Comparison of ENCODE assay signal across 27 cellular contexts in the genomic region with DNA sequence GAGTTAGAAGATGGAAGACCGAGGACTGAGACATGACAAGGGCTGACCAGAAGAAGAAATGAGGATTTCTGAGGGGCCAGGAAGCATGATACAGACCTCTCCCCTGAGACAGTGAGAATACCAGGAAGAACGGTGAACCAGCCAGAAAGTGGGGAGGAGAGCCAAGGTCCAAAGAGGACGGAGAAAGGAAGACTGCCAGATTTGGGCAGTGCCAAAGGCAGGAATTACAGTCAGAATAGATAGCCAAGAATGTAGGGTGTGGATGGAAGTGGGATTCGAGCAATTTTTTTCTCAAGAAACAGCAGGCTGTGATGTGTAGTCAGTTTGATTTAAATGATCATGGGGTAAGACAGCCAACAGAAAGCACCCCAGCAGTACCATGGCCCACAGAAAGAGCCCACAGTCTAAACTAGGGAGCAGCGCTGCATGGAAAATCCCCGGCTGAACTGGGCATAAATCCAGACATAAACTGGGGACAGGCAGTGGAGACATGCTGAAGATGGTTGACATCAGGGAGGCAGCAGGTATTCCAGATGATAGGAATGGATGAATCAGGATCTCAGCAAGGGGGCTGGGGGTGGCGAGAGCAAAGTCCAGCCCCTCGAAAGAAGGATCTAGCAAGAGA.
A peak's percentile ranks its signal among the peaks of the same experiment; 100 is the strongest.
DNase-seq lines count a peak whose midpoint lies in the region; ATAC-seq, FAIRE-seq and TF ChIP-seq lines count a peak whose summit lies in the region.
"Had no signal": no experiment of that assay in that cellular context is flagged by ENCODE, and none has a peak within 500 bp of the region (broad histone marks: within the 10 kb centered on the region; RNA-seq: fewer than 3 reads in every experiment).

No MANE protein-coding gene starts in this region.

- no peak overlapping the region for H3K4me3 Mint-ChIP-seq in chondrocyte (ENCODE audit: unreplicated experiment)
- H3K4me3 Mint-ChIP-seq: B cell; CD4-positive, CD25-positive, alpha-beta regulatory T cell; CD8-positive, alpha-beta memory T cell; HFFc6; IgD-negative memory B cell had no signal

- H2BK12ac ChIP-seq in trophoblast cell (ENCODE audit: low read length): no peak overlapping the region

- H3K4me2 ChIP-seq in HepG2 (ENCODE audit: low read depth, low read length): no peak overlapping the region; the same call in 1 of the 2 replicates
- no peak overlapping the region for H3K4me2 ChIP-seq in trophoblast cell (ENCODE audit: low read length)

- H3K27ac ChIP-seq in liver (ENCODE audit: low read depth in 1 of 2, low read length in 2 of 2) (peak overlapping the region; percentile 1 to 2), HepG2 (ENCODE audit: extremely low read length, insufficient read depth, low read length) (no peak overlapping the region), right lobe of liver (no peak overlapping the region), trophoblast cell (ENCODE audit: low read depth, low read length) (no peak overlapping the region), kidney (ENCODE audit: low read depth in 2 of 2, low read length in 2 of 2) (no peak overlapping the region)

- no peak; the same call in 2 of the 3 replicates for ATAC-seq in HepG2
- peak; percentile 93 to 97 (median 94) for ATAC-seq in right lobe of liver
- ATAC-seq: HCT116 had no signal

- no peaks in the 10 kb centered on the region for H3K79me1 ChIP-seq in trophoblast cell (ENCODE audit: low read length)

- H3K36me3 ChIP-seq in liver (ENCODE audit: control insufficient read depth in 4 of 4, insufficient read depth in 3 of 4, low read depth in 1 of 4, low read length in 3 of 4) (no peaks in the 10 kb centered on the region), HepG2 (replicated peaks in 1 of 2; ENCODE audit: control insufficient read depth in 1 of 2, insufficient read depth in 2 of 2, low read length in 2 of 2) (no peaks in the 10 kb centered on the region), right lobe of liver (no peaks in the 10 kb centered on the region), trophoblast cell (ENCODE audit: control insufficient read depth in 1 of 2, insufficient read depth in 2 of 2, low read length in 2 of 2) (no peaks in the 10 kb centered on the region), kidney (ENCODE audit: control insufficient read depth in 1 of 2, insufficient read depth in 2 of 2, low read length in 2 of 2) (no peaks in the 10 kb centered on the region)

- no peaks in the 10 kb centered on the region for H3K9me3 Mint-ChIP-seq in chondrocyte (ENCODE audit: low read depth)

- in situ Hi-C loops in HepG2 (cut with HindIII; ENCODE audit: extremely low pct_ligation_motif_present, low pct_unique_long_range_greater_than_20kb): no loop called here

- FAIRE-seq in HepG2 (lab: Jason Lieb, UNC) (no peak), kidney (lab: Jason Lieb, UNC) (no peak)
- FAIRE-seq: G401.6, GM12891, GM18507, HTR-8/SVneo had no signal

- CTCF ChIA-PET in HepG2 (lab: Yijun Ruan, JAX; ENCODE audit: low intra/inter-chr PET ratio, low total read pairs): no interaction called here

- H3K18ac ChIP-seq in trophoblast cell (ENCODE audit: low read length): no peak overlapping the region

- H4K12ac ChIP-seq in trophoblast cell (ENCODE audit: low read depth, low read length): no peak overlapping the region

- peaks cover 1% of the 10 kb centered on the region for H3K27me3 Mint-ChIP-seq in chondrocyte (ENCODE audit: low read depth)

- no peak overlapping the region for H3K4ac ChIP-seq in trophoblast cell (ENCODE audit: low read depth, low read length)

- no peaks in the 10 kb centered on the region for H3K79me2 ChIP-seq in HepG2 (ENCODE audit: insufficient read depth, low read length)
- no peaks in the 10 kb centered on the region for H3K79me2 ChIP-seq in trophoblast cell (ENCODE audit: control insufficient read depth, insufficient read depth, low read length, poor library complexity)

- H3K9ac ChIP-seq in liver (ENCODE audit: low read depth in 1 of 2, low read length in 2 of 2) (no peak overlapping the region), HepG2 (ENCODE audit: insufficient read depth, low read depth, low read length) (no peak overlapping the region), trophoblast cell (ENCODE audit: low read length) (no peak overlapping the region), kidney (ENCODE audit: low read length in 2 of 2) (no peak overlapping the region)

- H3K23ac ChIP-seq in trophoblast cell (ENCODE audit: low read length): no peak overlapping the region

- TF ChIP-seq RAD21 in liver (IDR thresholded peaks at IDR 0.05): peak in 1 of 2 donors; percentile 3
- no peak for TF ChIP-seq RAD21 in HepG2 (CRISPR knock-in tag; IDR thresholded peaks at IDR 0.05)

- H3K4me1 Mint-ChIP-seq in chondrocyte (ENCODE audit: low read depth): peaks cover 6% of the 10 kb centered on the region
- H3K4me1 Mint-ChIP-seq: B cell; CD4-positive, CD25-positive, alpha-beta regulatory T cell; CD8-positive, alpha-beta memory T cell; IgD-negative memory B cell had no signal

- H3K27me3 ChIP-seq in liver (ENCODE audit: control insufficient read depth in 4 of 4, insufficient read depth in 4 of 4, low read length in 3 of 4) (no peaks in the 10 kb centered on the region), HepG2 (ENCODE audit: control insufficient read depth in 1 of 2, insufficient read depth in 2 of 2, low read length in 2 of 2) (no peaks in the 10 kb centered on the region), right lobe of liver (no peaks in the 10 kb centered on the region), trophoblast cell (ENCODE audit: insufficient read depth, low read length) (no peaks in the 10 kb centered on the region)

- no peaks in the 10 kb centered on the region for H3K36me3 Mint-ChIP-seq in chondrocyte (ENCODE audit: low read depth)
- H3K36me3 Mint-ChIP-seq: CD4-positive, CD25-positive, alpha-beta regulatory T cell; IgD-negative memory B cell had no signal

- POLR2A ChIA-PET in HepG2 (lab: Yijun Ruan, JAX): no interaction called here

- no peak overlapping the region for H4K8ac ChIP-seq in trophoblast cell (ENCODE audit: low read depth, low read length)

- TF ChIP-seq CTCF in liver (IDR thresholded peaks at IDR 0.05; ENCODE audit: low read depth, low read length, missing input control) (no peak), HepG2 (CRISPR knock-in tag; IDR thresholded peaks at IDR 0.05) (no peak), right lobe of liver (IDR thresholded peaks at IDR 0.05) (no peak), chondrocyte (IDR thresholded peaks at IDR 0.05) (no peak), kidney (IDR thresholded peaks at IDR 0.05; ENCODE audit: borderline replicate concordance, extremely low read depth, insufficient read depth) (no peak)

- no peak overlapping the region for H4K91ac ChIP-seq in trophoblast cell (ENCODE audit: low read depth, low read length)

- TF ChIP-seq POLR2A in HepG2 (IDR thresholded peaks at IDR 0.05; ENCODE audit: insufficient read depth in 1 of 2, low read depth in 2 of 2, low read length in 2 of 2) (no peak), right lobe of liver (IDR thresholded peaks at IDR 0.05) (no peak)

- H4K20me1 ChIP-seq in HepG2 (ENCODE audit: insufficient read depth, low read length): no peaks in the 10 kb centered on the region

- H3K14ac ChIP-seq in trophoblast cell (ENCODE audit: low read length): no peak overlapping the region

- no peak overlapping the region for H3K27ac Mint-ChIP-seq in chondrocyte (ENCODE audit: unreplicated experiment)
- H3K27ac Mint-ChIP-seq: B cell; CD4-positive, CD25-positive, alpha-beta regulatory T cell; CD8-positive, alpha-beta memory T cell; HFFc6; IgD-negative memory B cell had no signal

- no peak overlapping the region for H2AK5ac ChIP-seq in trophoblast cell (ENCODE audit: low read length)

- 49% methylated on average over 8 of the region's 8 CpGs for WGBS in liver
- WGBS in HepG2 (ENCODE audit: low lambda C conversion rate): 11% methylated on average over 8 of the region's 8 CpGs
- WGBS in right lobe of liver (ENCODE audit: insufficient coverage, low coverage, low lambda C conversion rate, missing lambda C conversion rate): 33% methylated on average over 7 of the region's 8 CpGs
- WGBS in trophoblast cell (ENCODE audit: extremely low coverage, insufficient coverage, insufficient read length): no CpG with 5 or more reads among the region's 8 CpGs

- DNase-seq in HepG2 (ENCODE audit: low spot score) (no peak), NCI-H446 (lab: John Stamatoyannopoulos, UW) (peak; percentile 10 to 51), right lobe of liver (peak in 2 of 3 donors; percentile 61 to 72), trophoblast cell (no peak), epidermal melanocyte (ENCODE audit: insufficient read length, low spot score) (no peak), chondrocyte (ENCODE audit: low spot score) (no peak), kidney (no peak)
- DNase-seq: 8988T; C1 segment of cervical spinal cord; CD4-positive, CD25-positive, alpha-beta regulatory T cell; CD8-positive, alpha-beta memory T cell; COR-L47; DMS 273 treated with DMSO at 0.1 percent for 48 hours; DMS53; DND-41; EL; GOT3; H7; HFFc6 had no signal

- no peak overlapping the region for H2BK5ac ChIP-seq in trophoblast cell (ENCODE audit: low read depth, low read length, poor library complexity)

- H3K4me1 ChIP-seq in liver (ENCODE audit: control insufficient read depth in 4 of 4, insufficient read depth in 4 of 4, low read length in 3 of 4) (peaks cover 3 to 20% (median 17%) of the 10 kb centered on the region in 4 donors), HepG2 (ENCODE audit: insufficient read depth, low read length) (0 out of 2 replicates have a peak, but pooled peaks cover 9% of the 10 kb centered on the region), right lobe of liver (peaks cover 0 to 17% (median 6%) of the 10 kb centered on the region in 4 donors), trophoblast cell (ENCODE audit: control insufficient read depth in 1 of 2, insufficient read depth in 2 of 2, low read length in 2 of 2) (peaks cover 0 to 7% of the 10 kb centered on the region in 2 experiments), kidney (ENCODE audit: control insufficient read depth in 1 of 2, insufficient read depth in 1 of 2, low read depth in 1 of 2, low read length in 2 of 2) (no peaks in the 10 kb centered on the region)

- H3K9me3 ChIP-seq in liver (ENCODE audit: control insufficient read depth in 4 of 4, low read length in 3 of 4): no peaks in the 10 kb centered on the region
- no peaks in the 10 kb centered on the region for H3K9me3 ChIP-seq in HepG2 (ENCODE audit: low read length)
- no peaks in the 10 kb centered on the region for H3K9me3 ChIP-seq in right lobe of liver
- peaks cover 2% of the 10 kb centered on the region for H3K9me3 ChIP-seq in trophoblast cell (ENCODE audit: insufficient read depth, low read depth, low read length)
- H3K9me3 ChIP-seq in kidney (ENCODE audit: control insufficient read depth in 1 of 2, low read length in 2 of 2): no peaks in the 10 kb centered on the region

- peak overlapping the region; percentile 12 for H2BK120ac ChIP-seq in trophoblast cell (ENCODE audit: insufficient read depth, low read length, poor library complexity)

- intact Hi-C loops in HepG2 (cut with micrococcal nuclease; ENCODE audit: unreplicated experiment): no loop called here
- intact Hi-C loops in right lobe of liver (cut with DNase I): no loop called here
- intact Hi-C loops in kidney (cut with DNase I): no loop called here

- BruUV-seq in HepG2 (replicated peaks; lab: Mats Ljungman, UMichigan): no TSS peak

- TF ChIP-seq EP300 in HepG2 (IDR thresholded peaks at IDR 0.05; ENCODE audit: low read depth in 2 of 2, low read length in 2 of 2) (no peak), HepG2 (CRISPR knock-in tag; IDR thresholded peaks at IDR 0.05; ENCODE audit: borderline replicate concordance) (no peak)

- H3K4me3 ChIP-seq in liver (ENCODE audit: low read depth in 1 of 3, low read length in 3 of 3): peak overlapping the region in 1 of 3 donors; percentile 36
- H3K4me3 ChIP-seq in HepG2 (replicated peaks in 1 of 3; ENCODE audit: insufficient read depth in 1 of 3, low read depth in 2 of 3, low read length in 3 of 3): no peak overlapping the region
- H3K4me3 ChIP-seq in right lobe of liver: peak overlapping the region in 1 of 3 donors; percentile 26
- no peak overlapping the region for H3K4me3 ChIP-seq in trophoblast cell (ENCODE audit: low read depth, low read length)
- no peak overlapping the region for H3K4me3 ChIP-seq in kidney (ENCODE audit: low read length in 2 of 2)

- H2AFZ ChIP-seq in HepG2 (ENCODE audit: low read length) (no peak overlapping the region), trophoblast cell (ENCODE audit: insufficient read depth, low read length, poor library complexity) (no peak overlapping the region)

Comparison
In these comparisons a context has a peak if more than half of its experiments do, and no peak if none do; other contexts are left out.
1. H3K27ac ChIP-seq: peak in liver (2 of 2); none in HepG2 (single experiment), right lobe of liver (0 of 3), trophoblast cell (single experiment) and kidney (0 of 2).
2. DNase-seq: peak in NCI-H446 (2 of 2) and right lobe of liver (2 of 3); none in HepG2 (single experiment), trophoblast cell (0 of 2), epidermal melanocyte (single experiment), chondrocyte (single experiment) and kidney (single experiment).